ENCODE assay signal across 13 cellular contexts in the genomic region with DNA sequence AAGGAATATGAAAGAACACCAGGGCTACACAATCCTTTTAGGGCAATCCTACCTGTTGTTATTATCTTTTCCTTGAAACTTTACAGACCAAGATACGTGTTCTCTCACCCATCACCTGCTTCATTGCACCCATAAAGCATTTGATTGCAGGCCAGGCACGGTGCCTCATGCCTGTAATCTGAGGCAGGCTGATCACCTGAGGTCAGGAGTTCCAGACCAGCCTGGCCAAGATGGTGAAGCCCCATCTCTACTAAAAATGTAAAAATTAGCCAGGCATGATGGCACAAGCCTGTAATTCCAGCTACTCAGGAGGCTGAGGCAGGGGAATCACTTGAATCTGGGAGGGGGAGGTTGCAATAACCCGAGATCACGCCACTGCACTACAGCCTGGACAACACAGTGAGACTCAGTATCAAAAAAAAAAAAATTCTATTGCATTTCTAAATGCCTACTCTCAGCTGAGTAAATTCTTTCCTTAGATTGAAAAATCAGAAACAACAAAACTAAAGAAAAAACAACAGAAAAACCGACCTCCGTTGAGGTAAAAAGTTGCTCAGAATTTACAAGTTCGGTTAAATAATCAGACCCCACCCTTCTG.
DNase-seq lines count a peak whose midpoint lies in the region; ATAC-seq and TF ChIP-seq lines count a peak whose summit lies in the region.
"Had no signal": no experiment of that assay in that cellular context is flagged by ENCODE, and none has a peak within 500 bp of the region (broad histone marks: within the 10 kb centered on the region; RNA-seq: fewer than 3 reads in every experiment).

No MANE protein-coding gene starts in this region.

- in situ Hi-C loops in KBM-7 (cut with MboI; ENCODE audit: low pct_unique_long_range_greater_than_20kb, low sequenced_read_pairs), result no loop called here

- H3K36me3 Mint-ChIP-seq in activated CD4-positive, alpha-beta T cell treated with anti-CD3 and anti-CD28 coated beads, Interleukin-2, amount 10 ng/mL, durations not matched to agents 24 days and 14 days (ENCODE audit: low read depth), result no peaks in the 10 kb centered on the region
- no peaks in the 10 kb centered on the region for H3K36me3 Mint-ChIP-seq in activated T-helper 17 cell treated with anti-CD3 and anti-CD28 coated beads, Interleukin-2, amount 50 U/mL, for 72 hours (ENCODE audit: low read depth)
- no peaks in the 10 kb centered on the region for H3K36me3 Mint-ChIP-seq in osteocyte (ENCODE audit: unreplicated experiment)
- H3K36me3 Mint-ChIP-seq: CD4-positive, alpha-beta memory T cell had no signal

- H3K9me3 Mint-ChIP-seq in activated CD4-positive, alpha-beta T cell treated with anti-CD3 and anti-CD28 coated beads, Interleukin-2, amount 10 ng/mL, durations not matched to agents 24 days and 14 days, result peaks cover 4% of the 10 kb centered on the region
- no peaks in the 10 kb centered on the region for H3K9me3 Mint-ChIP-seq in activated T-helper 17 cell treated with anti-CD3 and anti-CD28 coated beads, Interleukin-2, amount 50 U/mL, for 72 hours
- H3K9me3 Mint-ChIP-seq in osteocyte (ENCODE audit: unreplicated experiment), result no peaks in the 10 kb centered on the region

- no peak overlapping the region for H3K4me3 Mint-ChIP-seq in activated CD4-positive, alpha-beta T cell treated with anti-CD3 and anti-CD28 coated beads, Interleukin-2, amount 10 ng/mL, durations not matched to agents 24 days and 14 days
- no peak overlapping the region for H3K4me3 Mint-ChIP-seq in activated T-helper 17 cell treated with anti-CD3 and anti-CD28 coated beads, Interleukin-2, amount 50 U/mL, for 72 hours
- H3K4me3 Mint-ChIP-seq in osteocyte (ENCODE audit: unreplicated experiment), result no peak overlapping the region
- H3K4me3 Mint-ChIP-seq: CD4-positive, alpha-beta memory T cell had no signal

- H3K27ac Mint-ChIP-seq in activated CD4-positive, alpha-beta T cell treated with anti-CD3 and anti-CD28 coated beads, Interleukin-2, amount 10 ng/mL, durations not matched to agents 24 days and 14 days, result no peak overlapping the region
- H3K27ac Mint-ChIP-seq in activated T-helper 17 cell treated with anti-CD3 and anti-CD28 coated beads, Interleukin-2, amount 50 U/mL, for 72 hours, result no peak overlapping the region
- H3K27ac Mint-ChIP-seq in osteocyte (ENCODE audit: unreplicated experiment), result no peak overlapping the region
- H3K27ac Mint-ChIP-seq: CD4-positive, alpha-beta memory T cell had no signal

- no peak for TF ChIP-seq CTCF in osteocyte (IDR thresholded peaks at IDR 0.05)

- H3K27me3 Mint-ChIP-seq in activated CD4-positive, alpha-beta T cell treated with anti-CD3 and anti-CD28 coated beads, Interleukin-2, amount 10 ng/mL, durations not matched to agents 24 days and 14 days, result no peaks in the 10 kb centered on the region
- no peaks in the 10 kb centered on the region for H3K27me3 Mint-ChIP-seq in activated T-helper 17 cell treated with anti-CD3 and anti-CD28 coated beads, Interleukin-2, amount 50 U/mL, for 72 hours
- peaks cover 6% of the 10 kb centered on the region for H3K27me3 Mint-ChIP-seq in osteocyte (ENCODE audit: unreplicated experiment)

- H3K4me1 Mint-ChIP-seq in activated CD4-positive, alpha-beta T cell treated with anti-CD3 and anti-CD28 coated beads, Interleukin-2, amount 10 ng/mL, durations not matched to agents 24 days and 14 days, result no peaks in the 10 kb centered on the region
- H3K4me1 Mint-ChIP-seq in activated T-helper 17 cell treated with anti-CD3 and anti-CD28 coated beads, Interleukin-2, amount 50 U/mL, for 72 hours, result no peaks in the 10 kb centered on the region
- no peaks in the 10 kb centered on the region for H3K4me1 Mint-ChIP-seq in osteocyte (ENCODE audit: unreplicated experiment)
- H3K4me1 Mint-ChIP-seq: CD4-positive, alpha-beta memory T cell had no signal

- intact Hi-C loops in activated CD4-positive, alpha-beta T cell treated with anti-CD3 and anti-CD28 coated beads, Interleukin-2, amount 10 ng/mL, durations not matched to agents 24 days and 14 days (cut with micrococcal nuclease), result no loop called here

- peak; percentile 59 for ATAC-seq in activated T-helper 17 cell treated with anti-CD3 and anti-CD28 coated beads, Interleukin-2, amount 50 U/mL, for 72 hours (replicated peaks)
- no peak for ATAC-seq in GM19351 (IDR thresholded peaks at IDR 0.05; ENCODE audit: unreplicated experiment)
- ATAC-seq: GM12878, HCT116 had no signal

- DNase-seq in activated CD4-positive, alpha-beta T cell treated with anti-CD3 and anti-CD28 coated beads, Interleukin-2, amount 10 ng/mL, durations not matched to agents 24 days and 14 days, result peak; percentile 58
- no peak for DNase-seq in activated CD4-positive, alpha-beta T cell treated with anti-CD3 and anti-CD28 coated beads for 4 hours
- DNase-seq in KBM-7 (peak; percentile 24), osteocyte (ENCODE audit: extremely low spot score, unreplicated experiment) (peak; percentile 21), NCI-H2107 (lab: John Stamatoyannopoulos, UW) (no peak)
- DNase-seq: BE2C; CD4-positive, alpha-beta memory T cell; DMS79; GM23248 had no signal

Comparison
In these comparisons a context has a peak if more than half of its experiments do, and no peak if none do; other contexts are left out.
1. DNase-seq: peak in activated CD4-positive, alpha-beta T cell treated with anti-CD3 and anti-CD28 coated beads, Interleukin-2, amount 10 ng/mL, durations not matched to agents 24 days and 14 days (single experiment), KBM-7 (single experiment) and osteocyte (single experiment); none in activated CD4-positive, alpha-beta T cell treated with anti-CD3 and anti-CD28 coated beads for 4 hours (0 of 2) and NCI-H2107 (single experiment).